In the genomic region with DNA sequence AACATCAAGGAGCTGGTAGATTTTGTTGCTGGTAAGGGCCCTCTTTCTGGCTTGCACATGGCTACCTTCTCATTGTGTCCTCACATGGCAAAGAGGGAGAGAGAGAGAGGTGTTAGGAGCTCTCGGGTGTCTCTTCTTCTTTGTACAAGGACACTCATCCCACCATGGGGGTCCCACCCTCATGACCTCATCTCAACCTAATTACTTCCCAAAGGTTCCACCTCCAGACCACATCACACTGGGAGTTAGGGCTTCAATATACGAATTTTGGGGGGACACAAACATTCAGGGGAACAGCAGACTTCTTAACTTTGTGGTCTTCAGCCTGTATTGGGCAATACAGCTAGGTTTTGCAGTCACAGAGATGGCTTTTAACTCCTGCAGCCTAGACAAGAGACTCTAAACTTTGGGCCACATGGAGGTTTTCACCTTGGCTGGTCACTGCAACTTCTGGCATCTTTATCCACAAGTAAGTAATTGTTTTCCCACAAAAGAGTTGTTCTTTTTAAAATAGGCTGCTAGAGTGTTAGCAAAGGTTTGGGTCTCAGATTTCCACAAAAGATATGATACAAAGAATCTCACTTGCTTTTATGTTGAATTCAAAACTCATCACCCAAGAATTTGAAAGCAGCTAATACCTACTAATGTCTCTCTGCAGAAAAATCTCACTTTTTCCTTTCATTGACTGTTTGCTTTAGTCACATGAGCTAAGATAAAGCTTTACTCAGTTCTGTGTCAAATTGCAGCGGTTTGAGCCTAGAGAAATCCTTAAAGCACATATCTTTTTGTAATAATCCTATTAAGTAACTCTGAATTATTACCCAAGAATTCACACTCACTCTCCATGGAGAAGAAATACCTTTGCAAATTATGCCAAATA, we compare ENCODE assay signal across 18 cellular contexts.
"Had no signal": no experiment of that assay in that cellular context is flagged by ENCODE, and none has a peak within 500 bp of the region (broad histone marks: within the 10 kb centered on the region; RNA-seq: fewer than 3 reads in every experiment).

No MANE protein-coding gene starts in this region.

- ATAC-seq: activated CD8-positive, alpha-beta T cell treated with anti-CD3 and anti-CD28 coated beads for 36 hours; heart left ventricle; left lung; right lobe of liver had no signal

- H3K9me3 Mint-ChIP-seq: activated CD8-positive, alpha-beta T cell treated with anti-CD3 and anti-CD28 coated beads for 36 hours; nephron; T-helper 2 cell treated with Interferon-gamma antibody and Interleukin-4, amounts not matched to agents 5 μg/mL and 100 μg/mL, for 36 hours had no signal

- DNase-seq: activated CD4-positive, CD25-positive, alpha-beta regulatory T cell treated with anti-CD3 and anti-CD28 coated beads, Interleukin-2, amount 50 U/mL, for 72 hours; activated CD8-positive, alpha-beta memory T cell treated with anti-CD3 and anti-CD28 coated beads, Interleukin-2, amount 50 U/mL, for 4 hours; activated CD8-positive, alpha-beta T cell treated with anti-CD3 and anti-CD28 coated beads for 36 hours; activated naive CD4-positive, alpha-beta T cell treated with anti-CD3 and anti-CD28 coated beads, Interleukin-2, amount 50 U/mL, for 16 hours; adrenal gland; brain microvascular endothelial cell; dorsolateral prefrontal cortex; heart left ventricle; islet precursor cell; left lung; right lobe of liver; stimulated activated CD4-positive, alpha-beta T cell treated with anti-CD3 and anti-CD28 coated beads, Interleukin-12 subunit alpha, Interleukin-12 subunit beta, amount 100 ng/mL, for 4 hours; stimulated activated naive CD4-positive, alpha-beta T cell; substantia nigra; SW 1271 had no signal

- H3K4me3 Mint-ChIP-seq: activated CD8-positive, alpha-beta T cell treated with anti-CD3 and anti-CD28 coated beads for 36 hours; nephron; T-helper 2 cell treated with Interferon-gamma antibody and Interleukin-4, amounts not matched to agents 5 μg/mL and 100 μg/mL, for 36 hours had no signal

- H3K4me1 ChIP-seq: adrenal gland, left lung, prostate gland, right lobe of liver had no signal

- H3K9me3 ChIP-seq: adrenal gland, heart left ventricle, left lung, prostate gland, right lobe of liver had no signal

- H3K27ac Mint-ChIP-seq: activated CD8-positive, alpha-beta T cell treated with anti-CD3 and anti-CD28 coated beads for 36 hours; nephron; T-helper 2 cell treated with Interferon-gamma antibody and Interleukin-4, amounts not matched to agents 5 μg/mL and 100 μg/mL, for 36 hours had no signal

- H3K4me1 Mint-ChIP-seq: nephron had no signal

- H3K4me3 ChIP-seq: adrenal gland, dorsolateral prefrontal cortex, heart left ventricle, left lung, prostate gland, right lobe of liver had no signal

- H3K36me3 ChIP-seq: adrenal gland, brain microvascular endothelial cell, heart left ventricle, left lung, prostate gland, right lobe of liver had no signal

- H3K27ac ChIP-seq: adrenal gland, brain microvascular endothelial cell, dorsolateral prefrontal cortex, heart left ventricle, left lung, prostate gland, right lobe of liver had no signal

- H3K27me3 ChIP-seq: adrenal gland, brain microvascular endothelial cell, heart left ventricle, left lung, right lobe of liver had no signal
